ENCODE assay signal across 8 cellular contexts in the genomic region with DNA sequence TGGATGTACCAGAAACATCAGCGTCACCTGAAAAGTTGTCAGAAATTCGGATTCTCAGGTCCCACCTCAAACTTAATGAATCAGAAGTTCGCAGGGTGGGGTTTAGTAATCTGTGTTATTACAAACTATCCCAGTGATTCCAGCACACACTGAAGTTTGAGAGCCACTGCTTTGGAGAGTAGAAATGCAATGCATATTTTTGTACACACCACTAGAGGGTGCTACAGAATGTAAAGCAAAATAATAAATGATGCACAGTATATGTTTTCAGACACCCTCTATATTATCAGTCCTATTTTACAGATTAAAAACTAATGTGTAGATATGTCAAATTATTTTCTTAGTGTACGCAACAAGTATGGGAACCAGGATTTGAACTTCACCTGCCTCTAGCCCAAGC. TPM values are rescaled to one million over a fixed set of nuclear protein-coding genes. Genes with fewer than 3 reads are reported as not detected.
A peak's percentile ranks its signal among the peaks of the same experiment; 100 is the strongest.
DNase-seq lines count a peak whose midpoint lies in the region; ATAC-seq and TF ChIP-seq lines count a peak whose summit lies in the region.

No MANE protein-coding gene starts in this region.

- POLR2A ChIA-PET in CD4-positive, alpha-beta T cell (lab: Charles Lee) = no interaction called here
- POLR2A ChIA-PET in OCI-LY7 (lab: Charles Lee) = no interaction called here

- H3K4me3 ChIP-seq in HFF-Myc (replicated peaks; ENCODE audit: low read depth, low read length) = no peak overlapping the region
- no peak overlapping the region for H3K4me3 ChIP-seq in OCI-LY7 (ENCODE audit: low read depth, low read length, poor library complexity, severe bottlenecking)
- H3K4me3 ChIP-seq in epithelial cell of esophagus (ENCODE audit: low read length) = no peak overlapping the region

- H3K4me1 Mint-ChIP-seq in CD4-positive, alpha-beta T cell (ENCODE audit: low read depth) = peaks cover 4% of the 10 kb centered on the region

- no peaks in the 10 kb centered on the region for H3K9me3 ChIP-seq in CD4-positive, alpha-beta T cell (ENCODE audit: control insufficient read depth, low read length)
- H3K9me3 ChIP-seq in OCI-LY7 (ENCODE audit: low read length) = no peaks in the 10 kb centered on the region

- H3K9me2 ChIP-seq in OCI-LY7 (ENCODE audit: insufficient read depth, low read length) = no peaks in the 10 kb centered on the region

- no peaks in the 10 kb centered on the region for H3K27me3 ChIP-seq in CD4-positive, alpha-beta T cell (ENCODE audit: control insufficient read depth, insufficient read depth, low read length)

- DNase-seq in CD4-positive, alpha-beta T cell = no peak
- DNase-seq in HFF-Myc (ENCODE audit: extremely low read depth, low read depth) (no peak), OCI-LY7 (ENCODE audit: low spot score) (peak; percentile 59), epithelial cell of esophagus (ENCODE audit: low read depth) (peak; percentile 31), pons (ENCODE audit: low spot score) (peak; percentile 84)

- H3K27ac ChIP-seq in CD4-positive, alpha-beta T cell (ENCODE audit: low read depth, low read length) = no peak overlapping the region
- peak overlapping the region; percentile 90 for H3K27ac ChIP-seq in OCI-LY7 (ENCODE audit: low read depth, low read length, poor library complexity, severe bottlenecking)

- TF ChIP-seq CTCF in CD4-positive, alpha-beta T cell (IDR thresholded peaks at IDR 0.05) = peak; percentile 72
- TF ChIP-seq CTCF in HFF-Myc (IDR thresholded peaks at IDR 0.05; ENCODE audit: low read depth, low read length, missing control alignments) (peak; percentile 39), OCI-LY7 (conservative IDR thresholded peaks at IDR 0.05; ENCODE audit: low read length) (peak; percentile 80), epithelial cell of esophagus (IDR thresholded peaks at IDR 0.05; ENCODE audit: insufficient read depth, low read depth, low read length, missing control alignments) (peak; percentile 50)

- peaks cover 17% of the 10 kb centered on the region for H3K36me3 Mint-ChIP-seq in CD4-positive, alpha-beta T cell (ENCODE audit: low read depth)

- H2AFZ ChIP-seq in OCI-LY7 (ENCODE audit: low read length) = no peak overlapping the region

- CTCF ChIA-PET in CD4-positive, alpha-beta T cell (lab: Charles Lee) = no interaction called here
- CTCF ChIA-PET in OCI-LY7 (lab: Charles Lee; ENCODE audit: unreplicated experiment) = no interaction called here

- H3K4me1 ChIP-seq in OCI-LY7 (ENCODE audit: insufficient read depth, low read length, poor library complexity, severe bottlenecking) = peaks cover 16% of the 10 kb centered on the region

- BruUV-seq in OCI-LY7 (replicated peaks; lab: Mats Ljungman, UMichigan) = no TSS peak

- no peak for ATAC-seq in CD4-positive, alpha-beta T cell (ENCODE audit: poor library complexity)
- no peak for ATAC-seq in HG03097 (IDR thresholded peaks at IDR 0.05; ENCODE audit: low FRiP score, unreplicated experiment)
- ATAC-seq in HG03354 (IDR thresholded peaks at IDR 0.05; ENCODE audit: poor library complexity, severe bottlenecking, unreplicated experiment) = no peak
- ATAC-seq in GM19324 (IDR thresholded peaks at IDR 0.05; ENCODE audit: low FRiP score, unreplicated experiment) = no peak

- H3K27ac Mint-ChIP-seq in CD4-positive, alpha-beta T cell = no peak overlapping the region

- H3K36me3 ChIP-seq in OCI-LY7 (ENCODE audit: insufficient read depth, low read length) = peaks cover 17% of the 10 kb centered on the region

- intact Hi-C loops in CD4-positive, alpha-beta T cell (cut with DNase I, micrococcal nuclease) = loop anchor here (5.0 to 10.0 kb wide), 5 partner anchors 64 to 476 kb away; a partner anchor contains a TSS
- intact Hi-C loops in OCI-LY7 (cut with micrococcal nuclease; ENCODE audit: unreplicated experiment) = loop anchor here (1.0 kb wide), 2 partner anchors 100 to 128 kb away; no protein-coding TSS in a partner anchor

- peaks cover 31% of the 10 kb centered on the region for H3K79me2 ChIP-seq in OCI-LY7 (ENCODE audit: insufficient read depth, low read depth, low read length)

- H4K20me1 ChIP-seq in OCI-LY7 (ENCODE audit: insufficient read depth, low read length) = 0 out of 2 replicates have a peak, but pooled peaks cover 5% of the 10 kb centered on the region

- H3K27me3 Mint-ChIP-seq in CD4-positive, alpha-beta T cell = no peaks in the 10 kb centered on the region

- no peak overlapping the region for H3K4me3 Mint-ChIP-seq in CD4-positive, alpha-beta T cell

- peak overlapping the region; percentile 82 for H3K4me2 ChIP-seq in OCI-LY7 (ENCODE audit: low read length)

- H3K9me3 Mint-ChIP-seq in CD4-positive, alpha-beta T cell = no peaks in the 10 kb centered on the region

RNA-seq across cellular contexts. Expression of a gene that starts 2.5 kb away (rescaled TPM):
- total RNA-seq in CD4-positive, alpha-beta T cell = 100 to 1,000 TPM; 201 to 212 TPM
- total RNA-seq in OCI-LY7 (2014; rRNA removed; shearing (Covaris generic)) = 165 and 201 TPM in 2 replicates
- total RNA-seq in OCI-LY7 (2022) = 223 and 257 TPM in 2 replicates

RNA-seq across cellular contexts. Expression of a gene that starts 21.8 kb away (rescaled TPM):
- not detected for total RNA-seq in CD4-positive, alpha-beta T cell
- total RNA-seq in OCI-LY7 (2014; rRNA removed; shearing (Covaris generic)) = not detected in 2 replicates
- 0.53 and 0.65 TPM in 2 replicates for total RNA-seq in OCI-LY7 (2022)

Comparison
In these comparisons a context has a peak if more than half of its experiments do, and no peak if none do; other contexts are left out.
1. DNase-seq: peak in OCI-LY7 (single experiment), epithelial cell of esophagus (single experiment) and pons (single experiment); none in CD4-positive, alpha-beta T cell (0 of 10) and HFF-Myc (single experiment).
2. Peak in every context shown above with its lines, with median percentiles within 50 percentile points of each other: CTCF ChIP-seq.